Comparison of ENCODE assay signal across 20 cellular contexts in the genomic region with DNA sequence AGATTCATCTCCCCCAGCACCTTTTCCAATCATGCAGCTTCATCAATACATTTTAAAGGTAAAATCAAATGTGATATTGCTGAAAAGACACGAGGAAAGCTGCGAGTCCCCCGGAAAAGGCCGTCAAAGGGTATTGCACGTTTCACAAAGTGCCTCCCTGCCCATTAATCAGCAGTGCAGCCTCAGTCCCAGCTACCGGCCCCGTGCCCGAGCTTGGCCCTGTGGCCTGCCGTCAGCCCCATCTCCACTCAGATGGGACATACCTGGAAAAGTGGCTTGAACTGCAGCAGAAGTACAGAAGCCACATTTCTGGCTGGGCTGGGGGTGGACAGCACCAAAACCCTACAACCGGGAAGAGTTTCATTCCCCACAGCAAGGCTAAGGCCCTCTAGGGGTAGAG. TPM values are rescaled to one million over a fixed set of nuclear protein-coding genes. Genes with fewer than 3 reads are reported as not detected.
"Had no signal": no experiment of that assay in that cellular context is flagged by ENCODE, and none has a peak within 500 bp of the region (broad histone marks: within the 10 kb centered on the region; RNA-seq: fewer than 3 reads in every experiment).

No MANE protein-coding gene starts in this region.

- H3K27ac ChIP-seq: gastrocnemius medialis, prostate gland, right atrium auricular region had no signal

- H3K4me3 Mint-ChIP-seq: activated CD4-positive, alpha-beta T cell treated with anti-CD3 and anti-CD28 coated beads for 36 hours; activated naive CD8-positive, alpha-beta T cell treated with anti-CD3 and anti-CD28 coated beads, Interleukin-2, amount 10 ng/mL, durations not matched to agents 7 days and 5 days; brain; central memory CD8-positive, alpha-beta T cell; T-helper 2 cell treated with Interferon-gamma antibody and Interleukin-4, amounts not matched to agents 5 μg/mL and 100 μg/mL, for 36 hours; WTC11 had no signal

- ATAC-seq: activated CD4-positive, alpha-beta T cell treated with anti-CD3 and anti-CD28 coated beads for 36 hours; esophagus mucosa; gastrocnemius medialis; left lobe of liver; WTC11 had no signal

- H3K36me3 Mint-ChIP-seq: activated naive CD8-positive, alpha-beta T cell treated with anti-CD3 and anti-CD28 coated beads, Interleukin-2, amount 10 ng/mL, durations not matched to agents 7 days and 5 days had no signal

- H3K9me3 Mint-ChIP-seq: activated naive CD8-positive, alpha-beta T cell treated with anti-CD3 and anti-CD28 coated beads, Interleukin-2, amount 10 ng/mL, durations not matched to agents 7 days and 5 days; central memory CD8-positive, alpha-beta T cell; neural crest cell; T-helper 2 cell treated with Interferon-gamma antibody and Interleukin-4, amounts not matched to agents 5 μg/mL and 100 μg/mL, for 36 hours had no signal

- H3K4me1 Mint-ChIP-seq: activated CD4-positive, alpha-beta T cell treated with anti-CD3 and anti-CD28 coated beads for 36 hours; central memory CD8-positive, alpha-beta T cell had no signal

- H3K27me3 Mint-ChIP-seq: activated CD4-positive, alpha-beta T cell treated with anti-CD3 and anti-CD28 coated beads for 36 hours; activated naive CD8-positive, alpha-beta T cell treated with anti-CD3 and anti-CD28 coated beads, Interleukin-2, amount 10 ng/mL, durations not matched to agents 7 days and 5 days; brain; central memory CD8-positive, alpha-beta T cell had no signal

- H3K9me3 ChIP-seq: colonic mucosa, gastrocnemius medialis, prostate gland, right atrium auricular region had no signal

- H3K27me3 ChIP-seq: colonic mucosa, gastrocnemius medialis, right atrium auricular region had no signal

- H3K27ac Mint-ChIP-seq: activated CD4-positive, alpha-beta T cell treated with anti-CD3 and anti-CD28 coated beads for 36 hours; T-helper 2 cell treated with Interferon-gamma antibody and Interleukin-4, amounts not matched to agents 5 μg/mL and 100 μg/mL, for 36 hours had no signal

- H3K4me1 ChIP-seq: prostate gland had no signal

- H3K36me3 ChIP-seq: colonic mucosa, gastrocnemius medialis, prostate gland, right atrium auricular region had no signal

- H3K4me3 ChIP-seq: colonic mucosa, gastrocnemius medialis, prostate gland, right atrium auricular region had no signal

- DNase-seq: activated CD4-positive, alpha-beta T cell treated with anti-CD3 and anti-CD28 coated beads for 36 hours; activated CD4-positive, alpha-beta T cell treated with anti-CD3 and anti-CD28 coated beads, Interleukin-2, amount 50 U/mL, for 48 hours; activated naive CD8-positive, alpha-beta T cell treated with anti-CD3 and anti-CD28 coated beads, Interleukin-2, amount 10 ng/mL, durations not matched to agents 7 days and 5 days; amygdala; colonic mucosa; effector CD4-positive, alpha-beta T cell; gastrocnemius medialis; stimulated activated CD4-positive, alpha-beta T cell treated with anti-CD3 and anti-CD28 coated beads, Interleukin-2, amount 100 ng/mL, for 24 hours; stimulated activated naive CD4-positive, alpha-beta T cell treated with Interleukin-2 at 50 U/mL for 16 hours had no signal

RNA-seq across cellular contexts. Expression of gene EQTN, which starts 39.9 kb away (rescaled TPM):
- total RNA-seq: activated CD4-positive, alpha-beta T cell treated with anti-CD3 and anti-CD28 coated beads for 36 hours; activated naive CD8-positive, alpha-beta T cell treated with anti-CD3 and anti-CD28 coated beads, Interleukin-2, amount 10 ng/mL, durations not matched to agents 7 days and 5 days; esophagus mucosa; left lobe of liver; mononuclear cell; osteoblast; right atrium auricular region had no signal
